Comparison of ENCODE assay signal across 1 cellular context in genomic region chr7:158579662-158580646, GRCh38.
TF ChIP-seq lines count a peak whose summit lies in the region.

No MANE protein-coding gene starts in this region.

TF ChIP-seq in HepG2, 621 proteins besides CTCF, POLR2A, EP300 and RAD21 (continued from another document and continues in another):
- TF ChIP-seq ARID4A (CRISPR knock-in tag; IDR thresholded peaks at IDR 0.05; ENCODE audit: borderline replicate concordance) (peak; percentile 56; the same call in 1 of the 2 replicates), ZNF530 (CRISPR knock-in tag; IDR thresholded peaks at IDR 0.05; ENCODE audit: low read depth) (no peak), ZBTB20 (CRISPR knock-in tag; IDR thresholded peaks at IDR 0.05; ENCODE audit: borderline replicate concordance, low read depth) (no peak; the same call in 1 of the 2 replicates), ZSCAN9 (CRISPR knock-in tag; IDR thresholded peaks at IDR 0.05; ENCODE audit: borderline replicate concordance) (no peak), ZNF280D (CRISPR knock-in tag; IDR thresholded peaks at IDR 0.05) (peak; percentile 39; the same call in 1 of the 2 replicates), ZNF83 (CRISPR knock-in tag; IDR thresholded peaks at IDR 0.05; ENCODE audit: borderline replicate concordance) (no peak), ZFAT (CRISPR knock-in tag; conservative IDR thresholded peaks at IDR 0.05) (no peak), GLI4 (CRISPR knock-in tag; IDR thresholded peaks at IDR 0.05; ENCODE audit: borderline replicate concordance) (no peak), ZNF503 (CRISPR knock-in tag; IDR thresholded peaks at IDR 0.05) (no peak), ZBTB42 (CRISPR knock-in tag; IDR thresholded peaks at IDR 0.05) (no peak), ZNF605 (CRISPR knock-in tag; IDR thresholded peaks at IDR 0.05) (0 out of 2 replicates have a peak, but pooled peaks have one; percentile 41), IRF9 (CRISPR knock-in tag; IDR thresholded peaks at IDR 0.05; ENCODE audit: borderline replicate concordance) (no peak; the same call in 1 of the 2 replicates), ETS1 (CRISPR knock-in tag; IDR thresholded peaks at IDR 0.05) (no peak), DBP (CRISPR knock-in tag; IDR thresholded peaks at IDR 0.05; ENCODE audit: not compliant biosample characterization) (no peak), GATAD1 (CRISPR knock-in tag; IDR thresholded peaks at IDR 0.05) (no peak; the same call in 1 of the 2 replicates), ZNF513 (CRISPR knock-in tag; conservative IDR thresholded peaks at IDR 0.05) (no peak), THRA (CRISPR knock-in tag; IDR thresholded peaks at IDR 0.05; ENCODE audit: borderline replicate concordance) (peak; percentile 66; the same call in 1 of the 2 replicates), CREB1 (IDR thresholded peaks at IDR 0.05) (no peak), CREB1 (CRISPR knock-in tag; IDR thresholded peaks at IDR 0.05) (no peak), ZSCAN22 (CRISPR knock-in tag; IDR thresholded peaks at IDR 0.05) (no peak), ZNF468 (CRISPR knock-in tag; IDR thresholded peaks at IDR 0.05) (no peak), CCAR2 (optimal IDR thresholded peaks at IDR 0.05; ENCODE audit: low read depth, low read length) (no peak), ZNF558 (CRISPR knock-in tag; IDR thresholded peaks at IDR 0.05; ENCODE audit: borderline replicate concordance) (no peak; the same call in 1 of the 2 replicates), RXRA (CRISPR knock-in tag; IDR thresholded peaks at IDR 0.05) (no peak), ZNF292 (CRISPR knock-in tag; IDR thresholded peaks at IDR 0.05; ENCODE audit: borderline replicate concordance, low read depth) (no peak), CHCHD3 (CRISPR knock-in tag; IDR thresholded peaks at IDR 0.05) (no peak), TEAD3 (CRISPR knock-in tag; optimal IDR thresholded peaks at IDR 0.05; ENCODE audit: borderline replicate concordance) (peak; percentile 74), ZBTB44 (CRISPR knock-in tag; IDR thresholded peaks at IDR 0.05) (no peak), IRF2 (CRISPR knock-in tag; IDR thresholded peaks at IDR 0.05) (peak; percentile 62; the same call in 1 of the 2 replicates), HMGA1 (CRISPR knock-in tag; conservative IDR thresholded peaks at IDR 0.05) (no peak), ZNF496 (CRISPR knock-in tag; IDR thresholded peaks at IDR 0.05; ENCODE audit: insufficient replicate concordance) (no peak), ARID3A (IDR thresholded peaks at IDR 0.05; ENCODE audit: low read depth, low read length) (peak; percentile 18; the same call in 1 of the 2 replicates), NCOA5 (CRISPR knock-in tag; IDR thresholded peaks at IDR 0.05) (no peak), HMGXB4 (CRISPR knock-in tag; IDR thresholded peaks at IDR 0.05; ENCODE audit: borderline replicate concordance in 1 of 2, low read depth in 1 of 2) (no peak)
